13 cellular contexts compared by ENCODE assay signal in genomic region chr18:10476430-10476829, GRCh38. TPM values are rescaled to one million over a fixed set of nuclear protein-coding genes. Genes with fewer than 3 reads are reported as not detected.
DNase-seq lines count a peak whose midpoint lies in the region; ATAC-seq and TF ChIP-seq lines count a peak whose summit lies in the region.
"Had no signal": no experiment of that assay in that cellular context is flagged by ENCODE, and none has a peak within 500 bp of the region (broad histone marks: within the 10 kb centered on the region; RNA-seq: fewer than 3 reads in every experiment).

No MANE protein-coding gene starts in this region.

- CTCF ChIA-PET in A673 (lab: Charles Lee) = no interaction called here

- no TSS peak for BruUV-seq in A673 (replicated peaks; lab: Mats Ljungman, UMichigan)

- H3K27me3 ChIP-seq in A673 (replicated peaks; ENCODE audit: insufficient read depth, low read depth, low read length, poor library complexity) = no peaks in the 10 kb centered on the region
- H3K27me3 ChIP-seq in GM23338 (ENCODE audit: insufficient read depth) = peaks cover 72% of the 10 kb centered on the region
- no peaks in the 10 kb centered on the region for H3K27me3 ChIP-seq in left lung
- H3K27me3 ChIP-seq: right atrium auricular region, transverse colon had no signal

- H3K36me3 Mint-ChIP-seq in GM23338 (ENCODE audit: low read depth) = peaks cover 15% of the 10 kb centered on the region

- H3K27ac ChIP-seq in A673 (ENCODE audit: low read depth, low read length, poor library complexity, severe bottlenecking) (peak overlapping the region; percentile 100), GM23338 (ENCODE audit: low read depth) (no peak overlapping the region), left lung (no peak overlapping the region)
- H3K27ac ChIP-seq: C4-2B, right atrium auricular region, transverse colon had no signal

- DNase-seq in A673 (ENCODE audit: low spot score) (peak; percentile 96), GM23338 (ENCODE audit: low spot score) (no peak), astrocyte of the hippocampus (ENCODE audit: low read depth, low spot score) (peak; percentile 87), left lung (no peak), NCI-H748 (lab: John Stamatoyannopoulos, UW; ENCODE audit: unreplicated experiment) (no peak)
- DNase-seq: effector memory CD8-positive, alpha-beta T cell; NCI-H2029; transverse colon had no signal

- peaks cover 3% of the 10 kb centered on the region; the same call in 1 of the 2 replicates for H4K20me1 ChIP-seq in GM23338 (replicated peaks; ENCODE audit: insufficient read depth)

- H3F3A ChIP-seq in GM23338 (replicated peaks; ENCODE audit: low read depth) = peaks cover 3% of the 10 kb centered on the region; the same call in 1 of the 2 replicates

- H3K9me3 ChIP-seq in A673 (ENCODE audit: low read depth, low read length, poor library complexity, severe bottlenecking) (no peaks in the 10 kb centered on the region), left lung (no peaks in the 10 kb centered on the region)
- H3K9me3 ChIP-seq: right atrium auricular region, transverse colon had no signal

- intact Hi-C loops in A673 (cut with micrococcal nuclease; ENCODE audit: unreplicated experiment) (loop anchor here (2.0 kb wide), 1 partner anchor 42 kb away; no protein-coding TSS in a partner anchor), left lung (cut with DNase I) (no loop called here)

- no peaks in the 10 kb centered on the region for H3K9me2 ChIP-seq in GM23338 (ENCODE audit: insufficient read depth)

- no peak overlapping the region for H3K4me3 Mint-ChIP-seq in GM23338
- H3K4me3 Mint-ChIP-seq: effector memory CD8-positive, alpha-beta T cell had no signal

- H3K4me1 ChIP-seq in A673 (ENCODE audit: insufficient read depth, low read length, poor library complexity, severe bottlenecking) (peaks cover 89% of the 10 kb centered on the region), GM23338 (ENCODE audit: insufficient read depth) (peaks cover 38% of the 10 kb centered on the region), left lung (peaks cover 6 to 17% of the 10 kb centered on the region in 2 donors)

- POLR2A ChIA-PET in A673 (lab: Charles Lee; ENCODE audit: low non-redundant PET) = interaction anchor here (0.6 kb wide), 1 partner anchor 17 kb away, joined by 3 read pairs; no protein-coding TSS in a partner anchor

- H3K27ac Mint-ChIP-seq in GM23338 = no peak overlapping the region
- H3K27ac Mint-ChIP-seq: effector memory CD8-positive, alpha-beta T cell had no signal

- no peak overlapping the region for H2AFZ ChIP-seq in GM23338

- ATAC-seq in GM23338 (peak; percentile 41; the same call in 2 of the 3 replicates), left lung (peak; percentile 15), HG03097 (IDR thresholded peaks at IDR 0.05; ENCODE audit: low FRiP score, unreplicated experiment) (no peak), GM19328 (IDR thresholded peaks at IDR 0.05; ENCODE audit: unreplicated experiment) (no peak)
- ATAC-seq in activated CD4-positive, CD25-positive, alpha-beta regulatory T cell treated with anti-CD3 and anti-CD28 coated beads, Interleukin-2, amount 50 U/mL, for 24 hours = no peak
- ATAC-seq: effector memory CD8-positive, alpha-beta T cell had no signal

- peaks cover 3% of the 10 kb centered on the region; the same call in 1 of the 3 replicates for H3K9me3 Mint-ChIP-seq in GM23338
- H3K9me3 Mint-ChIP-seq: effector memory CD8-positive, alpha-beta T cell had no signal

- H3K36me3 ChIP-seq in A673 (ENCODE audit: insufficient read depth, low read length, poor library complexity, severe bottlenecking) = peaks cover 91% of the 10 kb centered on the region
- H3K36me3 ChIP-seq in GM23338 (ENCODE audit: insufficient read depth) = no peaks in the 10 kb centered on the region
- peaks cover 0 to 7% of the 10 kb centered on the region in 2 donors for H3K36me3 ChIP-seq in left lung
- H3K36me3 ChIP-seq: transverse colon had no signal

- TF ChIP-seq CTCF in A673 (conservative IDR thresholded peaks at IDR 0.05; ENCODE audit: low read depth, low read length) (no peak), GM23338 (conservative IDR thresholded peaks at IDR 0.05; ENCODE audit: low read depth in 2 of 2) (no peak), left lung (IDR thresholded peaks at IDR 0.05) (no peak)

- H3K79me2 ChIP-seq in GM23338 (replicated peaks; ENCODE audit: insufficient read depth) = no peaks in the 10 kb centered on the region

- peaks cover 47% of the 10 kb centered on the region for H3K4me1 Mint-ChIP-seq in GM23338

- H3K4me3 ChIP-seq in A673 (ENCODE audit: low read depth, low read length, poor library complexity, severe bottlenecking) (peak overlapping the region; percentile 14), GM23338 (peak overlapping the region; percentile 4; the same call in 1 of the 2 replicates), left lung (no peak overlapping the region)
- H3K4me3 ChIP-seq: right atrium auricular region, transverse colon had no signal

- peak overlapping the region; percentile 27 for H3K4me2 ChIP-seq in GM23338

- peaks cover 42% of the 10 kb centered on the region for H3K27me3 Mint-ChIP-seq in GM23338 (ENCODE audit: insufficient read depth, low read depth, poor library complexity)

TF ChIP-seq in GM23338, 12 proteins besides CTCF, POLR2A, EP300 and RAD21 (continues in another document):
- TF ChIP-seq POLR2AphosphoS5 (IDR thresholded peaks at IDR 0.05; ENCODE audit: low read depth) (no peak), ZNF462 (CRISPR knock-in tag; IDR thresholded peaks at IDR 0.05) (no peak), EZH2phosphoT487 (IDR thresholded peaks at IDR 0.05; ENCODE audit: unreplicated experiment) (no peak), STAT1 (IDR thresholded peaks at IDR 0.05; ENCODE audit: unreplicated experiment) (no peak), ZNF331 (CRISPR knock-in tag; IDR thresholded peaks at IDR 0.05; ENCODE audit: low read depth) (no peak), JUNB (IDR thresholded peaks at IDR 0.05; ENCODE audit: unreplicated experiment) (no peak), NANOG (IDR thresholded peaks at IDR 0.05; ENCODE audit: borderline replicate concordance) (no peak)

RNA-seq across cellular contexts. Expression of gene APCDD1, which starts 22.0 kb away (rescaled TPM):
- total RNA-seq in A673 (2021) = 333 and 355 TPM in 2 replicates
- total RNA-seq in GM23338 (2014; rRNA removed; shearing (Covaris generic)) = 0.97 and 1.0 TPM in 2 replicates
- polyA plus RNA-seq in GM23338 (2016; fragmentation: Nextera tagmentation; extraction: Ambion mirVana) = 0.31 and 0.61 TPM in 2 replicates
- total RNA-seq in left lung = 10 to 100 TPM; 27.6 to 49.0 TPM

RNA-seq across cellular contexts. Expression of gene NAPG, which starts 49.4 kb away (rescaled TPM):
- total RNA-seq in A673 (2021) (54.0 and 57.5 TPM in 2 replicates), left lung (10 to 100 TPM; 26.8 to 37.7 TPM)
- 40.1 and 46.2 TPM in 2 replicates for total RNA-seq in GM23338 (2014; rRNA removed; shearing (Covaris generic))
- 25.4 and 26.8 TPM in 2 replicates for polyA plus RNA-seq in GM23338 (2016; fragmentation: Nextera tagmentation; extraction: Ambion mirVana)

Comparison
In these comparisons a context has a peak if more than half of its experiments do, and no peak if none do; other contexts are left out.
1. DNase-seq: peak in A673 (single experiment) and astrocyte of the hippocampus (single experiment); none in GM23338 (single experiment), left lung (0 of 2) and NCI-H748 (single experiment).
2. H3K4me3 ChIP-seq: peak in A673 (single experiment) and GM23338 (single experiment); none in left lung (0 of 2).
3. ATAC-seq: peak in GM23338 (single experiment) and left lung (single experiment); none in activated CD4-positive, CD25-positive, alpha-beta regulatory T cell treated with anti-CD3 and anti-CD28 coated beads, Interleukin-2, amount 50 U/mL, for 24 hours (0 of 2), HG03097 (single experiment) and GM19328 (single experiment).
4. RNA of gene APCDD1, which starts 22.0 kb away (total RNA-seq): 333 to 355 TPM in A673 and 27.6 to 49.0 TPM in left lung; 0.97 to 1.0 TPM in GM23338; every median in the first group is over 10 times any median in the second.